Comparison of ENCODE assay signal across 22 cellular contexts in the genomic region with DNA sequence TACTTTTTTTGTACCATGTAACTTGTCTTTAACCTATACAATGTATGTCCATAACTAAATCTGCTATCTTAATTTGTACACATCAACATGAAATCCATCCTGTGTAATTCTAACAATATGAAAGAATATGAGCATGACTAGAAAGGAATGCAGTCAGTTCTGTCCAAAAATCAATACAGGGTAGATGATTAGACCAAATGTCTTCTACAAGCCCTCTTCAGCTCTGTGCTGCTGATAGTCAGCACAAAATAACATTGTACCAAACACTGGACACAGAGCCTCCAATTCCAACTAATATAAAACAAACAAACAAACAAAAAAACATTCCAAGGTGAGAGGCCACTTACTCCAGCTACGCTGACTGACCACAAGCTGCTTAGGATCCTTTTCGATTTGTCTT.
DNase-seq lines count a peak whose midpoint lies in the region; ATAC-seq and TF ChIP-seq lines count a peak whose summit lies in the region.
"Had no signal": no experiment of that assay in that cellular context is flagged by ENCODE, and none has a peak within 500 bp of the region (broad histone marks: within the 10 kb centered on the region; RNA-seq: fewer than 3 reads in every experiment).

No MANE protein-coding gene starts in this region.

- no peak overlapping the region for H2BK120ac ChIP-seq in H9 (ENCODE audit: low read depth, low read length, poor library complexity, severe bottlenecking)
- H2BK120ac ChIP-seq in mesenchymal stem cell (ENCODE audit: low read depth, low read length): no peak overlapping the region

- no peak overlapping the region for H3T11ph ChIP-seq in H9 (ENCODE audit: low read length)

- H3K9me3 ChIP-seq in H9 (ENCODE audit: control insufficient read depth, low read depth, low read length): no peaks in the 10 kb centered on the region
- H3K9me3 ChIP-seq in mesenchymal stem cell (ENCODE audit: control insufficient read depth, low read length): no peaks in the 10 kb centered on the region
- H3K9me3 ChIP-seq in endodermal cell (ENCODE audit: control insufficient read depth, low read length): peaks cover 35% of the 10 kb centered on the region
- H3K9me3 ChIP-seq: BE2C, BLaER1, Caco-2 had no signal

- H4K8ac ChIP-seq in H9 (replicated peaks; ENCODE audit: insufficient read length, low read depth, low read length) (no peak overlapping the region), mesenchymal stem cell (ENCODE audit: low read length) (peak overlapping the region; percentile 24)

- H3K23ac ChIP-seq in H9 (ENCODE audit: insufficient read length, low read depth, low read length) (no peak overlapping the region), mesenchymal stem cell (ENCODE audit: low read length in 2 of 2) (no peak overlapping the region)

- no peak overlapping the region for H2BK20ac ChIP-seq in H9 (ENCODE audit: low read depth, low read length, poor library complexity, severe bottlenecking)

- H3K4me2 ChIP-seq in H9 (ENCODE audit: insufficient read depth, insufficient read length, low read length) (no peak overlapping the region), mesenchymal stem cell (ENCODE audit: low read length, poor library complexity, severe bottlenecking) (no peak overlapping the region)
- H3K4me2 ChIP-seq: BLaER1 had no signal

- DNase-seq in H9: no peak
- DNase-seq in mesenchymal stem cell: no peak
- DNase-seq in endodermal cell: no peak
- DNase-seq: 8988T; ACHN; BE2C; C1 segment of cervical spinal cord; Caco-2; CD4-positive, alpha-beta memory T cell; CD4-positive, CD25-positive, alpha-beta regulatory T cell; DMS 273 treated with DMSO at 0.1 percent for 48 hours; DMS153; DMS53; DMS79; DND-41; EL; GDM1 had no signal

- H2AFZ ChIP-seq in H9 (ENCODE audit: low read length): peak overlapping the region; percentile 40
- no peak overlapping the region for H2AFZ ChIP-seq in mesenchymal stem cell (ENCODE audit: low read depth, low read length)

- H3K27ac Mint-ChIP-seq in H9: no peak overlapping the region; a peak in 1 of 7 replicates
- H3K27ac Mint-ChIP-seq in endodermal cell: no peak overlapping the region
- H3K27ac Mint-ChIP-seq: CD14-positive monocyte; CD4-positive, alpha-beta memory T cell; CD4-positive, CD25-positive, alpha-beta regulatory T cell had no signal

- H3K36me3 Mint-ChIP-seq in H9 (ENCODE audit: insufficient read depth in 1 of 3, low read depth in 3 of 3) (peaks cover 8 to 29% (median 10%) of the 10 kb centered on the region in 3 experiments), endodermal cell (ENCODE audit: low read depth) (peaks cover 2% of the 10 kb centered on the region)
- H3K36me3 Mint-ChIP-seq: CD14-positive monocyte; CD4-positive, alpha-beta memory T cell; CD4-positive, CD25-positive, alpha-beta regulatory T cell had no signal

- H4K91ac ChIP-seq in H9 (ENCODE audit: insufficient read length, low read depth, low read length) (no peak overlapping the region), mesenchymal stem cell (ENCODE audit: low read length) (no peak overlapping the region)

- no peak overlapping the region for H3K18ac ChIP-seq in H9 (ENCODE audit: insufficient read length, low read depth, low read length)
- H3K18ac ChIP-seq in mesenchymal stem cell (ENCODE audit: low read depth in 1 of 2, low read length in 2 of 2): no peak overlapping the region

- no peaks in the 10 kb centered on the region for H3K79me2 ChIP-seq in H9 (ENCODE audit: insufficient read depth, low read length)

- ATAC-seq in HG02938 (IDR thresholded peaks at IDR 0.05; ENCODE audit: unreplicated experiment) (no peak), GM19452 (IDR thresholded peaks at IDR 0.05; ENCODE audit: unreplicated experiment) (no peak)
- ATAC-seq: GM12878 had no signal

- WGBS in H9 (ENCODE audit: extremely low coverage, insufficient read length, low lambda C conversion rate): no CpG with 5 or more reads among the region's 2 CpGs
- WGBS in mesenchymal stem cell: 88% methylated on average over 2 of the region's 2 CpGs
- WGBS in endodermal cell (ENCODE audit: insufficient coverage in 1 of 2, insufficient read length in 1 of 2), 2 experiments: 94 to 95% methylated on average over 2 of the region's 2 CpGs

- no peak overlapping the region for H4K5ac ChIP-seq in H9 (ENCODE audit: insufficient read length, low read depth, low read length)

- no peak overlapping the region for H3K56ac ChIP-seq in H9 (ENCODE audit: insufficient read length, low read depth, low read length)

- H3K79me1 ChIP-seq in H9 (ENCODE audit: insufficient read depth, low read depth, low read length, poor library complexity, severe bottlenecking) (no peaks in the 10 kb centered on the region), mesenchymal stem cell (replicated peaks; ENCODE audit: low read length, poor library complexity, severe bottlenecking) (peaks cover 1% of the 10 kb centered on the region)

- no peak overlapping the region for H3K4me3 Mint-ChIP-seq in H9
- no peak overlapping the region for H3K4me3 Mint-ChIP-seq in endodermal cell
- H3K4me3 Mint-ChIP-seq: CD14-positive monocyte; CD4-positive, alpha-beta memory T cell; CD4-positive, CD25-positive, alpha-beta regulatory T cell had no signal

- no peak overlapping the region for H3K4me3 ChIP-seq in mesenchymal stem cell (ENCODE audit: insufficient read depth in 1 of 2, low read depth in 1 of 2, low read length in 2 of 2)
- no peak overlapping the region for H3K4me3 ChIP-seq in endodermal cell (ENCODE audit: low read length)
- H3K4me3 ChIP-seq: BLaER1, GM12878 had no signal

- H3K27ac ChIP-seq in H9 (ENCODE audit: insufficient read length, low read depth, low read length): no peak overlapping the region
- no peak overlapping the region for H3K27ac ChIP-seq in mesenchymal stem cell (ENCODE audit: low read length, poor library complexity, severe bottlenecking)
- H3K27ac ChIP-seq in endodermal cell (ENCODE audit: low read depth, low read length): no peak overlapping the region
- H3K27ac ChIP-seq: BLaER1 had no signal

- no peaks in the 10 kb centered on the region for H3K36me3 ChIP-seq in mesenchymal stem cell (ENCODE audit: control insufficient read depth in 1 of 2, insufficient read depth in 2 of 2, low read depth in 1 of 2, low read length in 2 of 2)
- no peaks in the 10 kb centered on the region for H3K36me3 ChIP-seq in endodermal cell (ENCODE audit: control insufficient read depth, insufficient read depth, low read length)
- H3K36me3 ChIP-seq: BE2C, BLaER1 had no signal

- TF ChIP-seq CTCF in H9 (conservative IDR thresholded peaks at IDR 0.05) (no peak), endodermal cell (conservative IDR thresholded peaks at IDR 0.05) (no peak)

- H2BK5ac ChIP-seq in H9 (ENCODE audit: insufficient read length, low read length) (no peak overlapping the region), mesenchymal stem cell (ENCODE audit: low read depth, low read length, poor library complexity, severe bottlenecking) (no peak overlapping the region)

- H3K9ac ChIP-seq in H9 (ENCODE audit: extremely low read depth, insufficient read length, low read length): no peak overlapping the region
- H3K9ac ChIP-seq in mesenchymal stem cell (ENCODE audit: low read length): no peak overlapping the region
- no peak overlapping the region for H3K9ac ChIP-seq in endodermal cell (ENCODE audit: extremely low read depth, low read length, poor library complexity, severe bottlenecking)
- H3K9ac ChIP-seq: BLaER1 had no signal

- H3K27me3 ChIP-seq in H9 (ENCODE audit: insufficient read depth, low read length) (no peaks in the 10 kb centered on the region), mesenchymal stem cell (ENCODE audit: control insufficient read depth in 1 of 2, insufficient read depth in 1 of 2, low read length in 2 of 2) (no peaks in the 10 kb centered on the region), endodermal cell (ENCODE audit: control insufficient read depth, insufficient read depth, low read length, poor library complexity, severe bottlenecking) (no peaks in the 10 kb centered on the region)
- H3K27me3 ChIP-seq: BE2C, BLaER1 had no signal

- H2BK15ac ChIP-seq in H9 (ENCODE audit: low read depth, low read length) (no peak overlapping the region), mesenchymal stem cell (ENCODE audit: low read depth, poor library complexity, severe bottlenecking) (no peak overlapping the region)

- H4K20me1 ChIP-seq in H9 (ENCODE audit: control insufficient read depth, insufficient read depth, insufficient read length): no peaks in the 10 kb centered on the region
- H4K20me1 ChIP-seq: BLaER1 had no signal

- H3K14ac ChIP-seq in H9 (ENCODE audit: insufficient read depth, low read length): no peak overlapping the region
- no peak overlapping the region for H3K14ac ChIP-seq in mesenchymal stem cell (ENCODE audit: low read length in 2 of 2)

- H3K9me3 Mint-ChIP-seq in H9 (peaks cover 18 to 31% of the 10 kb centered on the region in 2 experiments), endodermal cell (peaks cover 31% of the 10 kb centered on the region)

- H3K4ac ChIP-seq in H9 (ENCODE audit: low read depth, low read length): no peak overlapping the region
- H3K4ac ChIP-seq in mesenchymal stem cell (ENCODE audit: low read depth in 1 of 2, low read length in 2 of 2): no peak overlapping the region

- no peak overlapping the region for H2BK12ac ChIP-seq in H9 (ENCODE audit: insufficient read length, low read depth, low read length)
- H2BK12ac ChIP-seq in mesenchymal stem cell (ENCODE audit: low read length in 2 of 2): no peak overlapping the region

- no peak overlapping the region for H2AK5ac ChIP-seq in H9 (ENCODE audit: insufficient read length, low read length)
- H2AK5ac ChIP-seq in mesenchymal stem cell (ENCODE audit: low read length, severe bottlenecking): no peak overlapping the region

- peaks cover 5% of the 10 kb centered on the region; the same call in 1 of the 2 replicates for H3K4me1 ChIP-seq in H9 (ENCODE audit: insufficient read depth, low read length)
- H3K4me1 ChIP-seq in mesenchymal stem cell (ENCODE audit: control insufficient read depth, insufficient read depth, low read depth, low read length): no peaks in the 10 kb centered on the region
- H3K4me1 ChIP-seq in endodermal cell (ENCODE audit: control insufficient read depth, insufficient read depth, low read length): no peaks in the 10 kb centered on the region
- H3K4me1 ChIP-seq: BE2C, BLaER1, Caco-2 had no signal

- no peaks in the 10 kb centered on the region for H3K27me3 Mint-ChIP-seq in H9 (ENCODE audit: low read depth)
- no peaks in the 10 kb centered on the region for H3K27me3 Mint-ChIP-seq in endodermal cell (ENCODE audit: insufficient read depth)
- H3K27me3 Mint-ChIP-seq: CD4-positive, alpha-beta memory T cell; CD4-positive, CD25-positive, alpha-beta regulatory T cell had no signal

- H3K4me1 Mint-ChIP-seq in H9 (peaks cover 21 to 23% of the 10 kb centered on the region in 2 experiments), endodermal cell (peaks cover 5% of the 10 kb centered on the region)
- H3K4me1 Mint-ChIP-seq: CD14-positive monocyte; CD4-positive, alpha-beta memory T cell; CD4-positive, CD25-positive, alpha-beta regulatory T cell had no signal

- no peaks in the 10 kb centered on the region for H3K23me2 ChIP-seq in H9 (ENCODE audit: insufficient read length, low read depth, low read length, poor library complexity, severe bottlenecking)
